In the genomic region with DNA sequence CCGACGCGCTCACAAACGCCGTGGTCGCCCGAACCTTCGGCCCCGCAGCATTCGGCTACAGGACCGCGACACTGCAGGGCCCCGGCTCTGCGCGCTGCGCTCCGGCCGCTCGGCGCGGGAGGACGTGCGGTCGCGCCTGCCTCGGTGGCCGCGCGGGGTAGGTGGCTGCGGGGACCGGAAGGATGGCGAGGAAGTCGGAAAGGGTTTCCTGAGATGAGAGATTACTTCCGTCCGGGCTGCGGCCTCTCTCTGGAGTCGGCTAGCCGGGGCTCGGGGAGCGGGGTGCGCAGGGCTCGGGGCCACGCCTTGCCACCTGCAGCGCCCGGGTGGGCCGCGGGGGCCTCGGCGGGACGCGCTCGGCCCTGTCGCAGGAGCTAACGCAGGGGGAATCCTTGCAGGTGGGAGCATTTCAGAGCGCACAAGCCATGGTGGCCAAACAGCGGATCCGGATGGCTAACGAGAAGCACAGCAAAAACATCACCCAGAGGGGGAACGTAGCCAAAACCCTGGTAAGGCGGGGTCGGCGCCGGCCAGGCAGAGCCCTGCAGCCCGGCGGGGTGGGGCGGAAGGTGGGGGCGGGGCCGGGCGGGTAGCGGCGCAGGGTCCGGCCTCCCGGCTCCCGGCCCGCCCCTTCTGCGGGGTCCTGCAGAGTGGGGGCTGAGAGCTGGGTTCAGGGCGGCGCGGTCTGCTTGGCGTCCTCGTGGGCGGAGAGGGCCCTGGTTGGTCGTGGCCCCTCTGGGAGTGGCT, we compare ENCODE assay signal across 8 cellular contexts. TPM values are rescaled to one million over a fixed set of nuclear protein-coding genes. Genes with fewer than 3 reads are reported as not detected.
DNase-seq lines count a peak whose midpoint lies in the region; ATAC-seq, FAIRE-seq and TF ChIP-seq lines count a peak whose summit lies in the region.

SERP2 (plus strand) TSS at position 224 of the 747 bp plus-strand sequence; CDS start at position 426, 202 bp downstream.

- TF ChIP-seq CTCF in GM20000 (IDR thresholded peaks at IDR 0.05; ENCODE audit: extremely low read depth, missing control alignments) (no peak), WI38 (IDR thresholded peaks at IDR 0.05; ENCODE audit: low read depth, low read length) (no peak), foreskin fibroblast (IDR thresholded peaks at IDR 0.05; ENCODE audit: low read depth, low read length) (no peak), neural crest cell (conservative IDR thresholded peaks at IDR 0.05) (no peak)

- no peak for ATAC-seq in HG02678 (IDR thresholded peaks at IDR 0.05; ENCODE audit: unreplicated experiment)
- no peak for ATAC-seq in HG03196 (IDR thresholded peaks at IDR 0.05; ENCODE audit: unreplicated experiment)

- H3K4me1 Mint-ChIP-seq in neural crest cell: peaks cover 21% of the 10 kb centered on the region

- H3K4me3 ChIP-seq in WI38 (ENCODE audit: low read depth, low read length): peak within 1 kb of the TSS; percentile 58
- peak within 1 kb of the TSS; percentile 47 to 56 for H3K4me3 ChIP-seq in foreskin fibroblast (ENCODE audit: low read depth in 1 of 2, low read length in 2 of 2)

- H3K36me3 Mint-ChIP-seq in neural crest cell (ENCODE audit: low read depth): no peaks in the 10 kb centered on the region

- H3K4me3 Mint-ChIP-seq in neural crest cell: peak within 1 kb of the TSS; percentile 86

- peak; percentile 38 for DNase-seq in GM20000 (ENCODE audit: low spot score)
- peak in 1 of 2 donors; percentile 51 for DNase-seq in foreskin fibroblast
- DNase-seq in neural crest cell (ENCODE audit: low read depth, low spot score): peak; percentile 45
- no peak for DNase-seq in RCC 7860 (ENCODE audit: low spot score)
- DNase-seq in SKM-1 treated with dmso at 0.1 percent for 144 hours (lab: John Stamatoyannopoulos, UW; ENCODE audit: unreplicated experiment): no peak

- no peak within 1 kb of the TSS for H3K27ac Mint-ChIP-seq in neural crest cell (ENCODE audit: unreplicated experiment)

- no peak for FAIRE-seq in RCC 7860 (lab: Jason Lieb, UNC)

- H3K9me3 Mint-ChIP-seq in neural crest cell: no peaks in the 10 kb centered on the region

- no peaks in the 10 kb centered on the region for H3K27me3 Mint-ChIP-seq in neural crest cell (ENCODE audit: low read depth)

RNA-seq across cellular contexts. Expression of gene SERP2, which starts in this region (rescaled TPM):
- 10.3 and 14.0 TPM in 2 replicates for total RNA-seq in neural crest cell

Comparison
In these comparisons a context has a peak if more than half of its experiments do, and no peak if none do; other contexts are left out.
1. DNase-seq: peak in GM20000 (single experiment) and neural crest cell (single experiment); none in RCC 7860 (single experiment) and SKM-1 treated with dmso at 0.1 percent for 144 hours (single experiment).